In the genomic region with DNA sequence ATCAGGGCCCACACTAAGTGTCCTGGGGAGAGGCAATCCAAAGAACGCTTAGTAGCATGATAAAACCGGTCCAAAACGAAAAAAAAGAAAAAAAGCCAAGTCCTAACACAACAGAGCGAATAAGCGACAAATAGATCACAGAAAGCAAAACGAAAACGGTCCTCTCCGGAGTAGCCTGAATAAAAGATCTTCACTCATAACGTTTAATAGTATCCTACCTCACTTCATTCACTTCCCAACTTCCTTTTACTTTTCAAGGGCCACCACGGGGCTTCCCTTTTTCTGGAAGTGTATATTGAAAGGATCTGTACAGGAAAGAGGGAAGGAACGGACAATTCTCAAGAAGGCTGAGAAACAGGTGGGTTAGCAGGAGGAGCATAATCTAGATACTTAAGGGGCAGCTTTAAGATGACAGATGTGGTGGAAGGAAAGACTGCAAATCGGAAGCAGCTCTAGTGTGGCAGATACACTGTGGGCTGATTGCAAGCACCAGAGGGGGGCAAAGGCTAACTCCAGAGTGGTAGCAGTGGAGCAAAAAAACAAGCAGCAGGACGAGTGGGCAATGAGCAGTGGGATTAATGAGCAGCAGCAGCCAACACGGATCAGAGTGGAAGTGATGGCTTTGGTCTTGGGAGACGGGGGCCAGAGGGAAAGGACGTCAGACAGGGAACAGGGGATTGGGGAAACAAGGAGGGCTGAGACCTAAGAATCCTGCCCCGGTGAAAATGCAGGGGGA, we compare ENCODE assay signal across 8 cellular contexts. TPM values are rescaled to one million over a fixed set of nuclear protein-coding genes. Genes with fewer than 3 reads are reported as not detected.
A peak's percentile ranks its signal among the peaks of the same experiment; 100 is the strongest.
DNase-seq lines count a peak whose midpoint lies in the region; ATAC-seq, FAIRE-seq and TF ChIP-seq lines count a peak whose summit lies in the region.

No MANE protein-coding gene starts in this region.

- H3K27me3 ChIP-seq in breast epithelium: no peaks in the 10 kb centered on the region

- H3K27ac ChIP-seq in breast epithelium: peak overlapping the region; percentile 94 to 95

- TF ChIP-seq CTCF in breast epithelium (IDR thresholded peaks at IDR 0.05): no peak

- H3K9me3 ChIP-seq in breast epithelium: no peaks in the 10 kb centered on the region

- DNase-seq in activated effector memory CD4-positive, alpha-beta T cell treated with anti-CD3 and anti-CD28 coated beads, Interleukin-2, amount 50 U/mL, for 16 hours: peak; percentile 70
- no peak for DNase-seq in activated effector memory CD4-positive, alpha-beta T cell treated with Interleukin-2 at 50 U/mL for 16 hours
- DNase-seq in RCC 7860 (ENCODE audit: low spot score) (peak; percentile 26), breast epithelium (ENCODE audit: low spot score in 2 of 2) (no peak), kidney glomerular epithelial cell (lab: John Stamatoyannopoulos, UW) (peak; percentile 44)
- peak; percentile 33 for DNase-seq in stimulated activated CD4-positive, alpha-beta T cell treated with anti-CD3 and anti-CD28 coated beads, Interleukin-4, amount 100 ng/mL, for 24 hours

- FAIRE-seq in RCC 7860 (lab: Jason Lieb, UNC): no peak

- intact Hi-C loops in breast epithelium (cut with DNase I; ENCODE audit: low total_unique reads): no loop called here

- H3K36me3 ChIP-seq in breast epithelium: no peaks in the 10 kb centered on the region

- H3K4me1 ChIP-seq in breast epithelium: no peaks in the 10 kb centered on the region

- no peak for TF ChIP-seq POLR2A in breast epithelium (IDR thresholded peaks at IDR 0.05)

- H3K4me3 ChIP-seq in breast epithelium: peak overlapping the region; percentile 76 to 84 (median 81)

- peak; percentile 25 for ATAC-seq in HG02798 (IDR thresholded peaks at IDR 0.05; ENCODE audit: poor library complexity, unreplicated experiment)
- no peak for ATAC-seq in HG03520 (IDR thresholded peaks at IDR 0.05; ENCODE audit: unreplicated experiment)

RNA-seq across cellular contexts. Expression of a gene that starts 0.9 kb away (rescaled TPM):
- total RNA-seq in breast epithelium: 10 to 100 TPM; 21.6 to 31.6 (median 22.2) TPM

RNA-seq across cellular contexts. Expression of a gene that starts 48.7 kb away (rescaled TPM):
- total RNA-seq in breast epithelium: 10 to 100 TPM; 22.6 to 49.6 (median 44.6) TPM

Comparison
In these comparisons a context has a peak if more than half of its experiments do, and no peak if none do; other contexts are left out.
1. DNase-seq: peak in activated effector memory CD4-positive, alpha-beta T cell treated with anti-CD3 and anti-CD28 coated beads, Interleukin-2, amount 50 U/mL, for 16 hours (single experiment), RCC 7860 (single experiment), kidney glomerular epithelial cell (single experiment) and stimulated activated CD4-positive, alpha-beta T cell treated with anti-CD3 and anti-CD28 coated beads, Interleukin-4, amount 100 ng/mL, for 24 hours (single experiment); none in activated effector memory CD4-positive, alpha-beta T cell treated with Interleukin-2 at 50 U/mL for 16 hours (single experiment) and breast epithelium (0 of 2).